ENCODE assay signal across 8 cellular contexts in genomic region chr14:73741876-73742519, GRCh38. TPM values are rescaled to one million over a fixed set of nuclear protein-coding genes. Genes with fewer than 3 reads are reported as not detected.
DNase-seq lines count a peak whose midpoint lies in the region; ATAC-seq, FAIRE-seq and TF ChIP-seq lines count a peak whose summit lies in the region.

No MANE protein-coding gene starts in this region.

- no peak for TF ChIP-seq EP300 in suprapubic skin (IDR thresholded peaks at IDR 0.05)

- TF ChIP-seq CTCF in kidney (IDR thresholded peaks at IDR 0.05; ENCODE audit: borderline replicate concordance, extremely low read depth, insufficient read depth), result no peak
- no peak for TF ChIP-seq CTCF in suprapubic skin (IDR thresholded peaks at IDR 0.05)
- TF ChIP-seq CTCF in GM13977 (IDR thresholded peaks at IDR 0.05; ENCODE audit: extremely low read depth, insufficient read depth, missing control alignments), result no peak

- H3K9ac ChIP-seq in HUES6 (ENCODE audit: low read length) (peak overlapping the region; percentile 56), adipocyte (ENCODE audit: low read length) (peak overlapping the region; percentile 87), kidney (ENCODE audit: low read length in 2 of 2) (peak overlapping the region in 1 of 2 donors; percentile 60)

- H3K4me3 ChIP-seq in ACC112 (ENCODE audit: low read depth, low read length), result peak overlapping the region; percentile 72
- peak overlapping the region; percentile 38 for H3K4me3 ChIP-seq in HUES6 (ENCODE audit: low read depth, low read length)
- H3K4me3 ChIP-seq in adipocyte (ENCODE audit: low read length), result peak overlapping the region; percentile 70
- peak overlapping the region; percentile 19 to 36 for H3K4me3 ChIP-seq in kidney (ENCODE audit: low read length in 2 of 2)
- peak overlapping the region; percentile 23 for H3K4me3 ChIP-seq in suprapubic skin

- in situ Hi-C loops in GM13977 (cut with MboI; ENCODE audit: low pct_unique_long_range_greater_than_20kb, low sequenced_read_pairs, unreplicated experiment), result no loop called here

- no peak for ATAC-seq in HG03196 (IDR thresholded peaks at IDR 0.05; ENCODE audit: unreplicated experiment)

- no peaks in the 10 kb centered on the region for H3K9me3 ChIP-seq in HUES6 (ENCODE audit: control insufficient read depth, insufficient read depth, low read depth, low read length)
- no peaks in the 10 kb centered on the region for H3K9me3 ChIP-seq in adipocyte (ENCODE audit: control insufficient read depth, low read length)
- H3K9me3 ChIP-seq in kidney (ENCODE audit: control insufficient read depth in 1 of 2, low read length in 2 of 2), result no peaks in the 10 kb centered on the region
- H3K9me3 ChIP-seq in suprapubic skin, result no peaks in the 10 kb centered on the region

- DNase-seq in adipocyte (ENCODE audit: low read depth), result no peak
- DNase-seq in kidney, result peak; percentile 76
- DNase-seq in suprapubic skin (ENCODE audit: low spot score in 2 of 2), result peak in 1 of 2 donors; percentile 69
- no peak for DNase-seq in middle frontal gyrus (ENCODE audit: extremely low spot score, low spot score)
- DNase-seq in GM13977 (ENCODE audit: low spot score), result no peak

- intact Hi-C loops in kidney (cut with DNase I), result no loop called here

- 16% methylated on average over 10 of the region's 17 CpGs for WGBS in suprapubic skin

- TF ChIP-seq POLR2A in suprapubic skin (IDR thresholded peaks at IDR 0.05), result no peak

- FAIRE-seq in kidney (lab: Jason Lieb, UNC), result no peak

- H3K27me3 ChIP-seq in ACC112 (ENCODE audit: insufficient read depth, low read length), result no peaks in the 10 kb centered on the region
- no peaks in the 10 kb centered on the region for H3K27me3 ChIP-seq in HUES6 (ENCODE audit: control insufficient read depth, insufficient read depth, low read length)
- no peaks in the 10 kb centered on the region for H3K27me3 ChIP-seq in adipocyte (replicated peaks; ENCODE audit: control insufficient read depth, insufficient read depth, low read length)
- H3K27me3 ChIP-seq in suprapubic skin, result no peaks in the 10 kb centered on the region

- H3K4me1 ChIP-seq in ACC112 (ENCODE audit: control insufficient read depth, insufficient read depth, low read length, unreplicated experiment), result peaks cover 71% of the 10 kb centered on the region
- H3K4me1 ChIP-seq in HUES6 (ENCODE audit: control insufficient read depth, insufficient read depth, low read length), result peaks cover 66% of the 10 kb centered on the region
- peaks cover 76% of the 10 kb centered on the region for H3K4me1 ChIP-seq in adipocyte (ENCODE audit: control insufficient read depth, insufficient read depth, low read length)
- H3K4me1 ChIP-seq in kidney (ENCODE audit: control insufficient read depth in 1 of 2, insufficient read depth in 1 of 2, low read depth in 1 of 2, low read length in 2 of 2), result peaks cover 74 to 83% of the 10 kb centered on the region in 2 donors
- H3K4me1 ChIP-seq in suprapubic skin, result peaks cover 89% of the 10 kb centered on the region

- H3K36me3 ChIP-seq in ACC112 (ENCODE audit: insufficient read depth, low read length) (peaks cover 7% of the 10 kb centered on the region; the same call in 1 of the 2 replicates), HUES6 (ENCODE audit: control insufficient read depth, insufficient read depth, low read length) (peaks cover 17% of the 10 kb centered on the region), adipocyte (ENCODE audit: control insufficient read depth, insufficient read depth, low read length, severe bottlenecking) (peaks cover 28% of the 10 kb centered on the region), kidney (ENCODE audit: control insufficient read depth in 1 of 2, insufficient read depth in 2 of 2, low read length in 2 of 2) (peaks cover 9 to 13% of the 10 kb centered on the region in 2 donors), suprapubic skin (peaks cover 27% of the 10 kb centered on the region)

- no peak overlapping the region for H2AFZ ChIP-seq in ACC112 (ENCODE audit: low read length, unreplicated experiment)

- peaks cover 90% of the 10 kb centered on the region for H3K79me2 ChIP-seq in ACC112 (ENCODE audit: control insufficient read depth, insufficient read depth, low read length, unreplicated experiment)

- H3K27ac ChIP-seq in ACC112 (ENCODE audit: low read depth, low read length) (peak overlapping the region; percentile 95), HUES6 (ENCODE audit: low read depth, low read length) (peak overlapping the region; percentile 32; the same call in 1 of the 2 replicates), kidney (ENCODE audit: low read depth in 2 of 2, low read length in 2 of 2) (peak overlapping the region; percentile 54 to 90), suprapubic skin (peak overlapping the region; percentile 85)

RNA-seq across cellular contexts. Expression of gene PNMA1, which starts 27.8 kb away (rescaled TPM):
- 53.1 TPM for total RNA-seq in kidney
- 34.6 TPM for polyA plus RNA-seq in kidney (ENCODE audit: insufficient read depth, low read depth, low replicate concordance)
- 1 to 10 TPM; 5.2 to 9.8 (median 6.4) TPM for total RNA-seq in suprapubic skin

Comparison
In these comparisons a context has a peak if more than half of its experiments do, and no peak if none do; other contexts are left out.
1. H3K27ac ChIP-seq: peak in every context shown above with its lines; median percentile 95 in ACC112; 85 in suprapubic skin; 72 in kidney; 32 in HUES6.